ENCODE assay signal across 13 cellular contexts in genomic region chrX:39477031-39477430, GRCh38.
"Had no signal": no experiment of that assay in that cellular context is flagged by ENCODE, and none has a peak within 500 bp of the region (broad histone marks: within the 10 kb centered on the region; RNA-seq: fewer than 3 reads in every experiment).

No MANE protein-coding gene starts in this region.

- H3K4me2 ChIP-seq: SK-N-SH had no signal

- H3K36me3 ChIP-seq: left lung, neutrophil, pancreas, sigmoid colon, thoracic aorta had no signal

- H3K9ac ChIP-seq: SK-N-SH had no signal

- H3K27ac ChIP-seq: foreskin keratinocyte, left lung, neutrophil, pancreas, thoracic aorta had no signal

- H3K9me3 ChIP-seq: left lung, neutrophil, pancreas, sigmoid colon, SK-N-SH, thoracic aorta had no signal

- H3K27me3 ChIP-seq: foreskin keratinocyte, left lung, neutrophil had no signal

- DNase-seq: activated CD4-positive, CD25-positive, alpha-beta regulatory T cell; activated CD8-positive, alpha-beta memory T cell treated with anti-CD3 and anti-CD28 coated beads, Interleukin-2, amount 50 U/mL, for 4 hours; activated naive CD4-positive, alpha-beta T cell treated with anti-CD3 and anti-CD28 coated beads, Interleukin-2, amount 10 ng/mL, durations not matched to agents 7 days and 5 days; cerebellar nuclear complex; effector CD8-positive, alpha-beta T cell; left lung; sigmoid colon; SK-N-SH; stimulated activated naive B cell treated with anti-CD40 and anti-IgM and Interleukin-4, amounts not matched to agents 10 μg/mL and 1 μg/mL and 100 μg/mL, for 72 hours had no signal

- H3K4me3 ChIP-seq: left lung, pancreas, sigmoid colon, thoracic aorta had no signal

- H3K4me1 ChIP-seq: pancreas had no signal
